18 cellular contexts compared by ENCODE assay signal in genomic region chr1:55180075-55180670, GRCh38.
"Had no signal": no experiment of that assay in that cellular context is flagged by ENCODE, and none has a peak within 500 bp of the region (broad histone marks: within the 10 kb centered on the region; RNA-seq: fewer than 3 reads in every experiment).

No MANE protein-coding gene starts in this region.

- H3K4me1 ChIP-seq: ascending aorta, testis had no signal

- H3K4me3 ChIP-seq: ascending aorta, dorsolateral prefrontal cortex, esophagus muscularis mucosa, lung, psoas muscle, testis had no signal

- FAIRE-seq: endometrium, TTC549 had no signal

- H3K27ac ChIP-seq: ascending aorta, dorsolateral prefrontal cortex, esophagus muscularis mucosa, psoas muscle, testis had no signal

- H3K9me3 ChIP-seq: esophagus muscularis mucosa, testis had no signal

- H3K27ac Mint-ChIP-seq: activated T-helper 2 cell treated with anti-CD3 and anti-CD28 coated beads, Interferon-gamma antibody, Interleukin-2, Interleukin-4, amounts not matched to agents 10 μg/mL and 5 μg/mL and 100 μg/mL, durations not matched to agents 14 hours and 24 hours and 36 hours; T-helper 1 cell treated with Interleukin-12 subunit alpha and Interleukin-12 subunit beta and Interleukin-4 antibody, amounts not matched to agents 30 μg/mL and 1 μg/mL, for 36 hours had no signal

- ATAC-seq: activated CD4-positive, CD25-positive, alpha-beta regulatory T cell treated with anti-CD3 and anti-CD28 coated beads, Interleukin-2, amount 50 U/mL, for 24 hours; left cardiac atrium; SK-N-SH treated with all-trans-retinoic acid at 6 μM for 48 hours; stimulated activated naive CD8-positive, alpha-beta T cell treated with anti-CD3 and anti-CD28 coated beads, Interleukin-15, amount 100 ng/mL, for 72 hours had no signal

- H3K4me3 Mint-ChIP-seq: nephron progenitor cell; stimulated activated naive CD8-positive, alpha-beta T cell treated with anti-CD3 and anti-CD28 coated beads, Interleukin-15, amount 100 ng/mL, for 72 hours; T-helper 1 cell treated with Interleukin-12 subunit alpha and Interleukin-12 subunit beta and Interleukin-4 antibody, amounts not matched to agents 30 μg/mL and 1 μg/mL, for 36 hours had no signal

- H3K4me1 Mint-ChIP-seq: nephron progenitor cell had no signal

- DNase-seq: activated CD4-positive, alpha-beta T cell treated with anti-CD3 and anti-CD28 coated beads, Interleukin-2, amount 50 U/mL, for 4 hours; dorsolateral prefrontal cortex; glutamatergic neuron; left cardiac atrium; nephron progenitor cell; psoas muscle; stimulated activated CD4-positive, alpha-beta T cell treated with anti-CD3 and anti-CD28 coated beads, Interleukin-12 subunit alpha, Interleukin-12 subunit beta, amount 100 ng/mL, for 4 hours; stimulated activated naive CD8-positive, alpha-beta T cell treated with anti-CD3 and anti-CD28 coated beads, Interleukin-15, amount 100 ng/mL, for 72 hours; testis had no signal

- H3K27me3 ChIP-seq: ascending aorta, dorsolateral prefrontal cortex, esophagus muscularis mucosa, testis had no signal

- H3K27me3 Mint-ChIP-seq: stimulated activated naive CD8-positive, alpha-beta T cell treated with anti-CD3 and anti-CD28 coated beads, Interleukin-15, amount 100 ng/mL, for 72 hours had no signal
